ENCODE assay signal across 25 cellular contexts in genomic region chr1:109341944-109342925, GRCh38. TPM values are rescaled to one million over a fixed set of nuclear protein-coding genes. Genes with fewer than 3 reads are reported as not detected.
A peak's percentile ranks its signal among the peaks of the same experiment; 100 is the strongest.
DNase-seq lines count a peak whose midpoint lies in the region; ATAC-seq and TF ChIP-seq lines count a peak whose summit lies in the region.
"Had no signal": no experiment of that assay in that cellular context is flagged by ENCODE, and none has a peak within 500 bp of the region (broad histone marks: within the 10 kb centered on the region; RNA-seq: fewer than 3 reads in every experiment).

No MANE protein-coding gene starts in this region.

- no peak for TF ChIP-seq CTCF in retinal pigment epithelial cell (conservative IDR thresholded peaks at IDR 0.05; ENCODE audit: low read depth, low read length)

- H3K9me3 ChIP-seq in HAP-1: no peaks in the 10 kb centered on the region
- H3K9me3 ChIP-seq: BE2C, MG63, Peyer's patch, SJSA1 had no signal

- no peaks in the 10 kb centered on the region for H3K4me1 ChIP-seq in HAP-1
- H3K4me1 ChIP-seq: BE2C, Peyer's patch, SJSA1 had no signal

- intact Hi-C loops in left colon (cut with DNase I, micrococcal nuclease): no loop called here

- in situ Hi-C loops in HAP-1 (cut with MboI; ENCODE audit: low sequenced_read_pairs): no loop called here

- H3K4me3 ChIP-seq in retinal pigment epithelial cell (ENCODE audit: low read length): no peak overlapping the region
- no peak overlapping the region for H3K4me3 ChIP-seq in HAP-1
- H3K4me3 ChIP-seq: GM12878, MG63, Peyer's patch, SJSA1 had no signal

- DNase-seq in NCI-H2171 treated with DMSO at 0.1 percent for 48 hours (lab: John Stamatoyannopoulos, UW) (peak; percentile 14), NCI-H2171 (lab: John Stamatoyannopoulos, UW) (no peak), dermis blood vessel endothelial cell (peak; percentile 20), left colon (no peak), retinal pigment epithelial cell (ENCODE audit: low read depth) (peak; percentile 23), NCI-H1048 (lab: John Stamatoyannopoulos, UW) (no peak), HAP-1 (ENCODE audit: low spot score in 2 of 2) (no peak), DMS53 (lab: John Stamatoyannopoulos, UW) (no peak)
- DNase-seq: 8988T; BE2C; CD4-positive, CD25-positive, alpha-beta regulatory T cell; COR-L47; EL; HCEC 1CT; Kasumi-1; MG63; NCI-H1092; NCI-H1436 treated with DMSO at 0.1 percent for 48 hours; NCI-H2081; NCI-H226; NCI-H526; Peyer's patch had no signal

- ATAC-seq in left colon: peak; percentile 58
- ATAC-seq: GM12878 had no signal

- no peaks in the 10 kb centered on the region for H3K27me3 ChIP-seq in HAP-1 (ENCODE audit: low read depth)
- H3K27me3 ChIP-seq: BE2C, Peyer's patch, SJSA1 had no signal

- H3K36me3 ChIP-seq in HAP-1 (replicated peaks): peaks cover 52% of the 10 kb centered on the region
- H3K36me3 ChIP-seq: MG63, SJSA1 had no signal

RNA-seq across cellular contexts. Expression of gene MYBPHL, which starts 35.4 kb away (rescaled TPM):
- total RNA-seq in dermis blood vessel endothelial cell: not detected in 2 replicates
- not detected for total RNA-seq in left colon
- total RNA-seq: CD4-positive, CD25-positive, alpha-beta regulatory T cell; GM12878; HT1080; Peyer's patch; SJSA1 had no signal

RNA-seq across cellular contexts. Expression of gene SORT1, which starts 55.5 kb away (rescaled TPM):
- total RNA-seq in dermis blood vessel endothelial cell (16.7 and 17.4 TPM in 2 replicates), left colon (100 to 1,000 TPM; 123 to 124 TPM)

RNA-seq across cellular contexts. Expression of gene PSRC1, which starts 59.3 kb away (rescaled TPM):
- total RNA-seq in dermis blood vessel endothelial cell (1.0 and 8.4 TPM in 2 replicates), left colon (1 to 10 TPM; 3.1 to 6.1 TPM)

Comparison
In these comparisons a context has a peak if more than half of its experiments do, and no peak if none do; other contexts are left out.
1. DNase-seq: peak in NCI-H2171 treated with DMSO at 0.1 percent for 48 hours (single experiment), dermis blood vessel endothelial cell (single experiment) and retinal pigment epithelial cell (single experiment); none in NCI-H2171 (single experiment), left colon (0 of 2), NCI-H1048 (single experiment), HAP-1 (0 of 2) and DMS53 (single experiment).